Comparison of ENCODE assay signal across 27 cellular contexts in genomic region chr10:3290550-3290949, GRCh38.
"Had no signal": no experiment of that assay in that cellular context is flagged by ENCODE, and none has a peak within 500 bp of the region (broad histone marks: within the 10 kb centered on the region; RNA-seq: fewer than 3 reads in every experiment).

No MANE protein-coding gene starts in this region.

- H3K36me3 ChIP-seq: adrenal gland, breast epithelium, SJSA1 had no signal

- H3K4me3 ChIP-seq: adrenal gland, body of pancreas, breast epithelium, SJSA1 had no signal

- DNase-seq: activated CD4-positive, alpha-beta T cell treated with anti-CD3 and anti-CD28 coated beads for 36 hours; activated CD4-positive, alpha-beta T cell treated with anti-CD3 and anti-CD28 coated beads, Interleukin-2, amount 10 ng/mL, durations not matched to agents 7 days and 5 days; activated CD4-positive, alpha-beta T cell treated with anti-CD3 and anti-CD28 coated beads, Interleukin-2, amount 50 U/mL, for 48 hours; activated CD8-positive, alpha-beta T cell treated with anti-CD3 and anti-CD28 coated beads, Interleukin-2, amount 10 ng/mL, durations not matched to agents 7 days and 5 days; activated gamma-delta T cell; activated naive CD4-positive, alpha-beta T cell treated with Interleukin-2 at 50 U/mL for 16 hours; activated T-cell treated with anti-CD3 and anti-CD28 coated beads, Interleukin-2, amount 50 U/mL, for 24 hours; body of pancreas; Karpas-422; KBM-7; NCI-H1105; NCI-H1417 treated with DMSO at 0.1 percent for 48 hours; NCI-H187; NCI-H2029 treated with DMSO at 0.1 percent for 48 hours; NCI-H2107; NCI-H2171; NCI-H510A; NCI-H526; SHP77 treated with DMSO at 0.1 percent for 48 hours had no signal

- H3K9me3 ChIP-seq: adrenal gland, body of pancreas, breast epithelium, SJSA1, SK-N-SH had no signal

- H3K27me3 ChIP-seq: adrenal gland, body of pancreas, breast epithelium, SJSA1 had no signal

- H3K4me1 ChIP-seq: adrenal gland, body of pancreas, breast epithelium had no signal

- ATAC-seq: activated CD4-positive, alpha-beta T cell treated with anti-CD3 and anti-CD28 coated beads for 36 hours; activated CD4-positive, CD25-positive, alpha-beta regulatory T cell treated with anti-CD3 and anti-CD28 coated beads, Interleukin-2, amount 50 U/mL, for 24 hours; activated CD8-positive, alpha-beta T cell treated with anti-CD3 and anti-CD28 coated beads, Interleukin-2, amount 10 ng/mL, durations not matched to agents 7 days and 5 days; activated naive CD4-positive, alpha-beta T cell treated with anti-CD3 and anti-CD28 coated beads, Interleukin-2, amount 50 U/mL, for 72 hours; body of pancreas; Panc1; WTC11 had no signal

- H3K4me2 ChIP-seq: SK-N-SH had no signal

- H3K27ac ChIP-seq: adrenal gland, body of pancreas, breast epithelium, SJSA1 had no signal
